In genomic region chr13:42876270-42876714, GRCh38 we compare ENCODE assay signal across 8 cellular contexts.
DNase-seq lines count a peak whose midpoint lies in the region; ATAC-seq and TF ChIP-seq lines count a peak whose summit lies in the region.

No MANE protein-coding gene starts in this region.

- peaks cover 2 to 4% (median 3%) of the 10 kb centered on the region in 3 donors for H3K27me3 Mint-ChIP-seq in CD14-positive monocyte (ENCODE audit: low read depth in 3 of 3)

- H3K9me3 Mint-ChIP-seq in CD14-positive monocyte, result peaks cover 0 to 5% (median 3%) of the 10 kb centered on the region in 7 donors

- intact Hi-C loops in CD14-positive monocyte (cut with micrococcal nuclease), result no loop called here
- intact Hi-C loops in esophagus squamous epithelium (cut with DNase I), result no loop called here

- H3K36me3 Mint-ChIP-seq in CD14-positive monocyte, result no peaks in the 10 kb centered on the region

- peaks cover 0 to 5% (median 0%) of the 10 kb centered on the region in 3 donors for H3K9me3 ChIP-seq in esophagus squamous epithelium

- no peak for TF ChIP-seq POLR2A in esophagus squamous epithelium (IDR thresholded peaks at IDR 0.05)

- TF ChIP-seq CTCF in CD14-positive monocyte (IDR thresholded peaks at IDR 0.05) (no peak), esophagus squamous epithelium (IDR thresholded peaks at IDR 0.05) (no peak)

- H3K27ac ChIP-seq in esophagus squamous epithelium, result no peak overlapping the region

- WGBS in esophagus squamous epithelium, 2 donors, result 60 to 63% methylated on average over 1 of the region's 1 CpG

- H3K36me3 ChIP-seq in esophagus squamous epithelium, result no peaks in the 10 kb centered on the region

- H3K4me1 ChIP-seq in esophagus squamous epithelium, result peaks cover 0 to 21% (median 5%) of the 10 kb centered on the region in 3 donors

- H3K27me3 ChIP-seq in esophagus squamous epithelium, result no peaks in the 10 kb centered on the region

- peak overlapping the region; percentile 45 to 72 for H3K4me3 Mint-ChIP-seq in CD14-positive monocyte

- H3K27ac Mint-ChIP-seq in CD14-positive monocyte, result peak overlapping the region; percentile 87 to 95 (median 92)

- ATAC-seq in GM19397 (IDR thresholded peaks at IDR 0.05; ENCODE audit: unreplicated experiment), result peak; percentile 95
- peak; percentile 81 for ATAC-seq in HG03097 (IDR thresholded peaks at IDR 0.05; ENCODE audit: low FRiP score, unreplicated experiment)

- no peak overlapping the region for H3K4me3 ChIP-seq in esophagus squamous epithelium

- peaks cover 56% of the 10 kb centered on the region for H3K4me1 Mint-ChIP-seq in CD14-positive monocyte

- DNase-seq in CD14-positive monocyte (ENCODE audit: low spot score) (peak; percentile 65), amniotic epithelial cell (ENCODE audit: low read depth) (peak; percentile 27), esophagus squamous epithelium (lab: John Stamatoyannopoulos, UW) (no peak), NCI-H1694 treated with DMSO at 0.1 percent for 48 hours (lab: John Stamatoyannopoulos, UW) (no peak), DMS79 (lab: John Stamatoyannopoulos, UW) (no peak), NCI-H146 (lab: John Stamatoyannopoulos, UW) (no peak)

Comparison
In these comparisons a context has a peak if more than half of its experiments do, and no peak if none do; other contexts are left out.
1. DNase-seq: peak in CD14-positive monocyte (single experiment) and amniotic epithelial cell (single experiment); none in esophagus squamous epithelium (single experiment), NCI-H1694 treated with DMSO at 0.1 percent for 48 hours (single experiment), DMS79 (single experiment) and NCI-H146 (single experiment).